Comparison of ENCODE assay signal across 28 cellular contexts in genomic region chr11:10518123-10518522, GRCh38. TPM values are rescaled to one million over a fixed set of nuclear protein-coding genes. Genes with fewer than 3 reads are reported as not detected.
"Had no signal": no experiment of that assay in that cellular context is flagged by ENCODE, and none has a peak within 500 bp of the region (broad histone marks: within the 10 kb centered on the region; RNA-seq: fewer than 3 reads in every experiment).

No MANE protein-coding gene starts in this region.

- H3K79me2 ChIP-seq: hepatocyte had no signal

- H3K27ac ChIP-seq: gastroesophageal sphincter, hepatocyte, ovary, prostate gland, tibial nerve had no signal

- DNase-seq: activated CD4-positive, alpha-beta T cell treated with anti-CD3 and anti-CD28 coated beads for 4 hours; activated CD4-positive, alpha-beta T cell treated with anti-CD3 and anti-CD28 coated beads, Interleukin-2, amount 50 U/mL, for 48 hours; activated CD8-positive, alpha-beta memory T cell treated with anti-CD3 and anti-CD28 coated beads for 24 hours; activated CD8-positive, alpha-beta memory T cell treated with anti-CD3 and anti-CD28 coated beads, Interleukin-2, amount 50 U/mL, for 4 hours; activated effector memory CD4-positive, alpha-beta T cell treated with anti-CD3 and anti-CD28 coated beads, Interleukin-2, amount 50 U/mL, for 16 hours; activated naive CD4-positive, alpha-beta T cell treated with anti-CD3 and anti-CD28 coated beads for 36 hours; activated naive CD8-positive, alpha-beta T cell treated with anti-CD3 and anti-CD28 coated beads for 36 hours; activated T-cell treated with anti-CD3 and anti-CD28 coated beads, Interleukin-2, amount 50 U/mL, for 1 hour; central memory CD4-positive, alpha-beta T cell; endodermal cell; kidney; left colon; midbrain; naive thymus-derived CD4-positive, alpha-beta T cell; ovary; retina; stimulated activated CD4-positive, alpha-beta T cell treated with anti-CD3 and anti-CD28 coated beads, Interleukin-12 subunit alpha, Interleukin-12 subunit beta, amount 100 ng/mL, for 4 hours; stimulated activated CD4-positive, alpha-beta T cell treated with anti-CD3 and anti-CD28 coated beads, Interleukin-4, amount 100 ng/mL, for 1 hour had no signal

- FAIRE-seq: kidney had no signal

- H3K4me2 ChIP-seq: hepatocyte had no signal

- ATAC-seq: gastroesophageal sphincter; left colon; naive thymus-derived CD4-positive, alpha-beta T cell; sciatic nerve; stimulated activated effector memory CD8-positive, alpha-beta T cell treated with anti-CD3 and anti-CD28 coated beads, Interleukin-12 subunit alpha, Interleukin-12 subunit beta, amount 100 ng/mL, for 72 hours had no signal

- H3K27me3 ChIP-seq: ascending aorta, gastroesophageal sphincter, hepatocyte, ovary, tibial nerve had no signal

- H3K9me3 ChIP-seq: ascending aorta, gastroesophageal sphincter, ovary, prostate gland, tibial nerve had no signal

- H3K4me3 ChIP-seq: ascending aorta, gastroesophageal sphincter, hepatocyte, ovary, prostate gland, skin epidermis, tibial nerve had no signal

- H3K36me3 ChIP-seq: ovary, prostate gland had no signal

- H2AFZ ChIP-seq: hepatocyte had no signal

RNA-seq across cellular contexts. Expression of gene LYVE1, which starts 50.3 kb away (rescaled TPM):
- total RNA-seq: activated naive CD4-positive, alpha-beta T cell treated with anti-CD3 and anti-CD28 coated beads for 36 hours; activated naive CD8-positive, alpha-beta T cell treated with anti-CD3 and anti-CD28 coated beads for 36 hours; activated T-helper 1 cell treated with anti-CD3 and anti-CD28 coated beads, Interleukin-12 subunit alpha, Interleukin-12 subunit beta, Interleukin-2, Interleukin-4 antibody, amounts not matched to agents 30 ng/mL and 10 ng/mL and 1 ng/mL, durations not matched to agents 14 hours and 24 hours and 36 hours; endodermal cell; naive thymus-derived CD4-positive, alpha-beta T cell had no signal
- polyA plus RNA-seq: naive thymus-derived CD4-positive, alpha-beta T cell; neural cell had no signal
